ENCODE assay signal across 8 cellular contexts in genomic region chr21:46636550-46637289, GRCh38. TPM values are rescaled to one million over a fixed set of nuclear protein-coding genes. Genes with fewer than 3 reads are reported as not detected.
DNase-seq lines count a peak whose midpoint lies in the region; ATAC-seq and TF ChIP-seq lines count a peak whose summit lies in the region.

No MANE protein-coding gene starts in this region.

- peak overlapping the region; percentile 91 for H3K27ac Mint-ChIP-seq in CD8-positive, alpha-beta T cell
- H3K27ac Mint-ChIP-seq in endodermal cell (no peak overlapping the region), osteocyte (ENCODE audit: unreplicated experiment) (peak overlapping the region; percentile 99)

- CTCF ChIA-PET in CD8-positive, alpha-beta T cell (lab: Charles Lee): interaction anchor here (0.8 to 6.8 kb wide), 8 partner anchors 15 to 105 kb away, joined by 3 to 48 read pairs (median 6); no protein-coding TSS in a partner anchor

- no peaks in the 10 kb centered on the region for H3K9me3 Mint-ChIP-seq in CD8-positive, alpha-beta T cell
- H3K9me3 Mint-ChIP-seq in endodermal cell: no peaks in the 10 kb centered on the region
- no peaks in the 10 kb centered on the region for H3K9me3 Mint-ChIP-seq in osteocyte (ENCODE audit: unreplicated experiment)

- intact Hi-C loops in CD8-positive, alpha-beta T cell (cut with DNase I, micrococcal nuclease): no loop called here

- peak overlapping the region; percentile 97 for H3K27ac ChIP-seq in CD8-positive, alpha-beta T cell (ENCODE audit: low read depth, low read length)
- H3K27ac ChIP-seq in Peyer's patch: peak overlapping the region in 1 of 4 donors; percentile 97
- no peak overlapping the region for H3K27ac ChIP-seq in endodermal cell (ENCODE audit: low read depth, low read length)

- peaks cover 82% of the 10 kb centered on the region for H3K4me1 Mint-ChIP-seq in CD8-positive, alpha-beta T cell (ENCODE audit: low read depth)
- H3K4me1 Mint-ChIP-seq in endodermal cell: peaks cover 14% of the 10 kb centered on the region
- H3K4me1 Mint-ChIP-seq in osteocyte (ENCODE audit: unreplicated experiment): peaks cover 55% of the 10 kb centered on the region

- H3K36me3 Mint-ChIP-seq in CD8-positive, alpha-beta T cell: peaks cover 46% of the 10 kb centered on the region
- H3K36me3 Mint-ChIP-seq in endodermal cell (ENCODE audit: low read depth) (peaks cover 42% of the 10 kb centered on the region), osteocyte (ENCODE audit: unreplicated experiment) (peaks cover 17% of the 10 kb centered on the region)

- POLR2A ChIA-PET in CD8-positive, alpha-beta T cell (lab: Charles Lee): interaction anchor here (0.8 to 7.3 kb wide), 23 partner anchors 8 to 406 kb away, joined by 3 to 115 read pairs (median 4); partner anchors contain the start of genes DIP2A and S100B

- H3K27me3 ChIP-seq in CD8-positive, alpha-beta T cell (ENCODE audit: insufficient read depth, low read length): no peaks in the 10 kb centered on the region
- H3K27me3 ChIP-seq in Peyer's patch (no peaks in the 10 kb centered on the region), endodermal cell (ENCODE audit: control insufficient read depth, insufficient read depth, low read length, poor library complexity, severe bottlenecking) (no peaks in the 10 kb centered on the region)

- TF ChIP-seq CTCF in CD8-positive, alpha-beta T cell (IDR thresholded peaks at IDR 0.05): no peak
- TF ChIP-seq CTCF in Peyer's patch (IDR thresholded peaks at IDR 0.05) (no peak), endodermal cell (conservative IDR thresholded peaks at IDR 0.05) (no peak), osteocyte (IDR thresholded peaks at IDR 0.05) (no peak)

- no peaks in the 10 kb centered on the region for H3K27me3 Mint-ChIP-seq in CD8-positive, alpha-beta T cell (ENCODE audit: low read depth)
- no peaks in the 10 kb centered on the region for H3K27me3 Mint-ChIP-seq in endodermal cell (ENCODE audit: insufficient read depth)
- H3K27me3 Mint-ChIP-seq in osteocyte (ENCODE audit: unreplicated experiment): no peaks in the 10 kb centered on the region

- H3K4me1 ChIP-seq in CD8-positive, alpha-beta T cell (ENCODE audit: insufficient read depth, low read length): peaks cover 70% of the 10 kb centered on the region
- H3K4me1 ChIP-seq in Peyer's patch (peaks cover 0 to 29% (median 9%) of the 10 kb centered on the region in 4 donors), endodermal cell (ENCODE audit: control insufficient read depth, insufficient read depth, low read length) (peaks cover 5% of the 10 kb centered on the region)

- 93 to 94% methylated on average over 6 to 7 of the region's 7 CpGs for WGBS in endodermal cell (ENCODE audit: insufficient coverage in 1 of 2, insufficient read length in 1 of 2), 2 experiments

- peak overlapping the region; percentile 97 for H3K4me3 ChIP-seq in CD8-positive, alpha-beta T cell (ENCODE audit: low read depth, low read length)
- peak overlapping the region in 3 of 4 donors; percentile 78 to 95 (median 83) for H3K4me3 ChIP-seq in Peyer's patch
- H3K4me3 ChIP-seq in endodermal cell (ENCODE audit: low read length): peak overlapping the region; percentile 93

- H3K4me3 Mint-ChIP-seq in CD8-positive, alpha-beta T cell: peak overlapping the region; percentile 94
- H3K4me3 Mint-ChIP-seq in endodermal cell (peak overlapping the region; percentile 86), osteocyte (ENCODE audit: unreplicated experiment) (peak overlapping the region; percentile 86)

- peaks cover 15% of the 10 kb centered on the region for H3K36me3 ChIP-seq in CD8-positive, alpha-beta T cell (ENCODE audit: insufficient read depth, low read length)
- H3K36me3 ChIP-seq in Peyer's patch: peaks cover 0 to 10% (median 0%) of the 10 kb centered on the region in 3 donors
- H3K36me3 ChIP-seq in endodermal cell (ENCODE audit: control insufficient read depth, insufficient read depth, low read length): peaks cover 31% of the 10 kb centered on the region

- no peak for ATAC-seq in CD8-positive, alpha-beta T cell
- ATAC-seq in HG03571 (IDR thresholded peaks at IDR 0.05; ENCODE audit: unreplicated experiment) (no peak), HG03280 (IDR thresholded peaks at IDR 0.05; ENCODE audit: unreplicated experiment) (no peak), HG03457 (IDR thresholded peaks at IDR 0.05; ENCODE audit: unreplicated experiment) (no peak)

- no peaks in the 10 kb centered on the region for H3K9me3 ChIP-seq in CD8-positive, alpha-beta T cell (ENCODE audit: low read length)
- H3K9me3 ChIP-seq in Peyer's patch (no peaks in the 10 kb centered on the region), endodermal cell (ENCODE audit: control insufficient read depth, low read length) (no peaks in the 10 kb centered on the region)

- H3K9ac ChIP-seq in endodermal cell (ENCODE audit: extremely low read depth, low read length, poor library complexity, severe bottlenecking): no peak overlapping the region

- TF ChIP-seq POLR2A in Peyer's patch (IDR thresholded peaks at IDR 0.05): no peak

- DNase-seq in CD8-positive, alpha-beta T cell: peak in 3 of 7 experiments; percentile 33 to 44 (median 37)
- DNase-seq in Peyer's patch (no peak), endodermal cell (no peak), osteocyte (ENCODE audit: extremely low spot score, unreplicated experiment) (no peak), NCI-H1694 treated with DMSO at 0.1 percent for 48 hours (lab: John Stamatoyannopoulos, UW) (no peak)

RNA-seq across cellular contexts. Expression of gene PRMT2, which starts 1.2 kb away (rescaled TPM):
- 10 to 100 TPM; 78.8 to 78.9 TPM for total RNA-seq in CD8-positive, alpha-beta T cell
- total RNA-seq in Peyer's patch (100 to 1,000 TPM in 2 of 4 donors, 10 to 100 TPM in 2; 59.9 to 210 (median 95.0) TPM), endodermal cell (10 to 100 TPM; 73.6 to 87.1 TPM), osteocyte (111 and 115 TPM in 2 replicates)
- polyA plus RNA-seq in endodermal cell (2013, experiment 1 of 2): 98.1 TPM
- polyA plus RNA-seq in endodermal cell (2013, experiment 2 of 2): 97.1 TPM

RNA-seq across cellular contexts. Expression of gene S100B, which starts 31.8 kb away (rescaled TPM):
- 10 to 100 TPM; 26.9 to 27.1 TPM for total RNA-seq in CD8-positive, alpha-beta T cell
- total RNA-seq in Peyer's patch (1 to 10 TPM in 3 of 4 donors, not detected in 1; 1.8 to 9.1 (median 3.4) TPM), endodermal cell (not detected), osteocyte (not detected in 2 replicates)
- 6.9 TPM for polyA plus RNA-seq in endodermal cell (2013, experiment 1 of 2)
- polyA plus RNA-seq in endodermal cell (2013, experiment 2 of 2): 8.5 TPM
